2 cellular contexts compared by ENCODE assay signal in the genomic region with DNA sequence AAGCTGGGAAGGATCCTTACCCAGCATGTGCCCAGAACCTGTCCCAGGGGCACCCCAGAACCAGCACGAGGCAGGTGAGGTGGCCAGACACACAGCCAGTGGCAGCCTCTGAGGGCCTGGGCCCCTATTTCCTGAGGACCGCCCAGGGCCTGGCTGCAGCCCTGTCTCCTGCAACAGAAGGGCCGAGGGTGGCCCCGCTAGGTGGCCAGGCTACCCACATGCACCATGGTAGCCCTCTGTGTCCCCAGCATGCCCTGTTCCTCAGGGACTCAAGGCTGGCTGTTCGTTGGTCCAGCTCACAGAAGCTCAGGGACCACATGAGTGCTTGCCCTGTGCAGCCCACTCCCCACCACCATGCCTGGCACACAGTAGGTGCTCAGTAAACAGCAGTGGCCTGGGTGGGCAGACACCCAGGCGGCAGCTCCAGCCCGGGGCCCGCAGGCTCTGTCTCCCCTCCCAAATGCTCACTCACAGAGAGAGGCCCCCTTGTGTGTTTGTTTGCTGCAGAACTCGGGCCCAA.
TF ChIP-seq lines count a peak whose summit lies in the region.

No MANE protein-coding gene starts in this region.

TF ChIP-seq in IMR-90, 13 proteins besides CTCF, POLR2A, EP300 and RAD21:
- TF ChIP-seq MXI1 (IDR thresholded peaks at IDR 0.05; ENCODE audit: borderline replicate concordance, low read depth, low read length) (no peak), MAZ (IDR thresholded peaks at IDR 0.05; ENCODE audit: borderline replicate concordance, low read depth, low read length) (no peak), BHLHE40 (IDR thresholded peaks at IDR 0.05; ENCODE audit: low read depth, low read length) (no peak), CHD1 (IDR thresholded peaks at IDR 0.05; ENCODE audit: low read depth, low read length) (no peak), MAFK (IDR thresholded peaks at IDR 0.05; ENCODE audit: low read depth, low read length) (no peak), FOS (IDR thresholded peaks at IDR 0.05; ENCODE audit: low read depth, low read length) (no peak), SMC3 (IDR thresholded peaks at IDR 0.05; ENCODE audit: low read depth, low read length) (no peak), RFX5 (IDR thresholded peaks at IDR 0.05; ENCODE audit: low read depth, low read length) (no peak), CEBPB (IDR thresholded peaks at IDR 0.05; ENCODE audit: low read depth, low read length) (no peak), NFE2L2 (IDR thresholded peaks at IDR 0.05; ENCODE audit: low read depth, low read length) (no peak), RCOR1 (IDR thresholded peaks at IDR 0.05; ENCODE audit: insufficient replicate concordance, low read length) (no peak)
- TF ChIP-seq, protein P1, sequence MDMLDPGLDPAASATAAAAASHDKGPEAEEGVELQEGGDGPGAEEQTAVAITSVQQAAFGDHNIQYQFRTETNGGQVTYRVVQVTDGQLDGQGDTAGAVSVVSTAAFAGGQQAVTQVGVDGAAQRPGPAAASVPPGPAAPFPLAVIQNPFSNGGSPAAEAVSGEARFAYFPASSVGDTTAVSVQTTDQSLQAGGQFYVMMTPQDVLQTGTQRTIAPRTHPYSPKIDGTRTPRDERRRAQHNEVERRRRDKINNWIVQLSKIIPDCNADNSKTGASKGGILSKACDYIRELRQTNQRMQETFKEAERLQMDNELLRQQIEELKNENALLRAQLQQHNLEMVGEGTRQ (IDR thresholded peaks at IDR 0.05; ENCODE audit: low read depth, low read length): no peak
- TF ChIP-seq, protein P2, sequence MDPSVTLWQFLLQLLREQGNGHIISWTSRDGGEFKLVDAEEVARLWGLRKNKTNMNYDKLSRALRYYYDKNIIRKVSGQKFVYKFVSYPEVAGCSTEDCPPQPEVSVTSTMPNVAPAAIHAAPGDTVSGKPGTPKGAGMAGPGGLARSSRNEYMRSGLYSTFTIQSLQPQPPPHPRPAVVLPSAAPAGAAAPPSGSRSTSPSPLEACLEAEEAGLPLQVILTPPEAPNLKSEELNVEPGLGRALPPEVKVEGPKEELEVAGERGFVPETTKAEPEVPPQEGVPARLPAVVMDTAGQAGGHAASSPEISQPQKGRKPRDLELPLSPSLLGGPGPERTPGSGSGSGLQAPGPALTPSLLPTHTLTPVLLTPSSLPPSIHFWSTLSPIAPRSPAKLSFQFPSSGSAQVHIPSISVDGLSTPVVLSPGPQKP (IDR thresholded peaks at IDR 0.05; ENCODE audit: borderline replicate concordance, low read depth, low read length): no peak
TF ChIP-seq in IMR-90: peak in this region for 0.

TF ChIP-seq in K562, 482 proteins besides CTCF, POLR2A, EP300 and RAD21:
- TF ChIP-seq CHD2 (IDR thresholded peaks at IDR 0.05; ENCODE audit: low read depth, low read length) (no peak), HIVEP1 (CRISPR knock-in tag; IDR thresholded peaks at IDR 0.05) (no peak), POU5F1 (IDR thresholded peaks at IDR 0.05; ENCODE audit: borderline replicate concordance, low read depth, low read length, partially characterized antibody) (no peak), ELF2 (CRISPR knock-in tag; IDR thresholded peaks at IDR 0.05) (no peak), SRF (CRISPR knock-in tag; IDR thresholded peaks at IDR 0.05) (no peak), KLF16 (IDR thresholded peaks at IDR 0.05) (no peak), LEF1 (IDR thresholded peaks at IDR 0.05) (no peak), ZKSCAN1 (IDR thresholded peaks at IDR 0.05; ENCODE audit: low read depth, low read length) (0 out of 2 replicates have a peak, but pooled peaks have one; percentile 68), ZNF134 (CRISPR knock-in tag; conservative IDR thresholded peaks at IDR 0.05) (no peak), POLR2G (IDR thresholded peaks at IDR 0.05; ENCODE audit: low read depth, low read length) (peak; percentile 24; the same call in 1 of the 2 replicates)
- TF ChIP-seq, protein P3, sequence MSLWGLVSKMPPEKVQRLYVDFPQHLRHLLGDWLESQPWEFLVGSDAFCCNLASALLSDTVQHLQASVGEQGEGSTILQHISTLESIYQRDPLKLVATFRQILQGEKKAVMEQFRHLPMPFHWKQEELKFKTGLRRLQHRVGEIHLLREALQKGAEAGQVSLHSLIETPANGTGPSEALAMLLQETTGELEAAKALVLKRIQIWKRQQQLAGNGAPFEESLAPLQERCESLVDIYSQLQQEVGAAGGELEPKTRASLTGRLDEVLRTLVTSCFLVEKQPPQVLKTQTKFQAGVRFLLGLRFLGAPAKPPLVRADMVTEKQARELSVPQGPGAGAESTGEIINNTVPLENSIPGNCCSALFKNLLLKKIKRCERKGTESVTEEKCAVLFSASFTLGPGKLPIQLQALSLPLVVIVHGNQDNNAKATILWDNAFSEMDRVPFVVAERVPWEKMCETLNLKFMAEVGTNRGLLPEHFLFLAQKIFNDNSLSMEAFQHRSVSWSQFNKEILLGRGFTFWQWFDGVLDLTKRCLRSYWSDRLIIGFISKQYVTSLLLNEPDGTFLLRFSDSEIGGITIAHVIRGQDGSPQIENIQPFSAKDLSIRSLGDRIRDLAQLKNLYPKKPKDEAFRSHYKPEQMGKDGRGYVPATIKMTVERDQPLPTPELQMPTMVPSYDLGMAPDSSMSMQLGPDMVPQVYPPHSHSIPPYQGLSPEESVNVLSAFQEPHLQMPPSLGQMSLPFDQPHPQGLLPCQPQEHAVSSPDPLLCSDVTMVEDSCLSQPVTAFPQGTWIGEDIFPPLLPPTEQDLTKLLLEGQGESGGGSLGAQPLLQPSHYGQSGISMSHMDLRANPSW (CRISPR knock-in tag; IDR thresholded peaks at IDR 0.05): no peak
- TF ChIP-seq, protein P4, sequence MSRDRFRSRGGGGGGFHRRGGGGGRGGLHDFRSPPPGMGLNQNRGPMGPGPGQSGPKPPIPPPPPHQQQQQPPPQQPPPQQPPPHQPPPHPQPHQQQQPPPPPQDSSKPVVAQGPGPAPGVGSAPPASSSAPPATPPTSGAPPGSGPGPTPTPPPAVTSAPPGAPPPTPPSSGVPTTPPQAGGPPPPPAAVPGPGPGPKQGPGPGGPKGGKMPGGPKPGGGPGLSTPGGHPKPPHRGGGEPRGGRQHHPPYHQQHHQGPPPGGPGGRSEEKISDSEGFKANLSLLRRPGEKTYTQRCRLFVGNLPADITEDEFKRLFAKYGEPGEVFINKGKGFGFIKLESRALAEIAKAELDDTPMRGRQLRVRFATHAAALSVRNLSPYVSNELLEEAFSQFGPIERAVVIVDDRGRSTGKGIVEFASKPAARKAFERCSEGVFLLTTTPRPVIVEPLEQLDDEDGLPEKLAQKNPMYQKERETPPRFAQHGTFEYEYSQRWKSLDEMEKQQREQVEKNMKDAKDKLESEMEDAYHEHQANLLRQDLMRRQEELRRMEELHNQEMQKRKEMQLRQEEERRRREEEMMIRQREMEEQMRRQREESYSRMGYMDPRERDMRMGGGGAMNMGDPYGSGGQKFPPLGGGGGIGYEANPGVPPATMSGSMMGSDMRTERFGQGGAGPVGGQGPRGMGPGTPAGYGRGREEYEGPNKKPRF (IDR thresholded peaks at IDR 0.05; ENCODE audit: low read depth, low read length): no peak
- TF ChIP-seq, protein P5, sequence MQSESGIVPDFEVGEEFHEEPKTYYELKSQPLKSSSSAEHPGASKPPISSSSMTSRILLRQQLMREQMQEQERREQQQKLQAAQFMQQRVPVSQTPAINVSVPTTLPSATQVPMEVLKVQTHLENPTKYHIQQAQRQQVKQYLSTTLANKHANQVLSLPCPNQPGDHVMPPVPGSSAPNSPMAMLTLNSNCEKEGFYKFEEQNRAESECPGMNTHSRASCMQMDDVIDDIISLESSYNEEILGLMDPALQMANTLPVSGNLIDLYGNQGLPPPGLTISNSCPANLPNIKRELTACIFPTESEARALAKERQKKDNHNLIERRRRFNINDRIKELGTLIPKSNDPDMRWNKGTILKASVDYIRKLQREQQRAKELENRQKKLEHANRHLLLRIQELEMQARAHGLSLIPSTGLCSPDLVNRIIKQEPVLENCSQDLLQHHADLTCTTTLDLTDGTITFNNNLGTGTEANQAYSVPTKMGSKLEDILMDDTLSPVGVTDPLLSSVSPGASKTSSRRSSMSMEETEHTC (IDR thresholded peaks at IDR 0.05): no peak
- TF ChIP-seq, protein P6, sequence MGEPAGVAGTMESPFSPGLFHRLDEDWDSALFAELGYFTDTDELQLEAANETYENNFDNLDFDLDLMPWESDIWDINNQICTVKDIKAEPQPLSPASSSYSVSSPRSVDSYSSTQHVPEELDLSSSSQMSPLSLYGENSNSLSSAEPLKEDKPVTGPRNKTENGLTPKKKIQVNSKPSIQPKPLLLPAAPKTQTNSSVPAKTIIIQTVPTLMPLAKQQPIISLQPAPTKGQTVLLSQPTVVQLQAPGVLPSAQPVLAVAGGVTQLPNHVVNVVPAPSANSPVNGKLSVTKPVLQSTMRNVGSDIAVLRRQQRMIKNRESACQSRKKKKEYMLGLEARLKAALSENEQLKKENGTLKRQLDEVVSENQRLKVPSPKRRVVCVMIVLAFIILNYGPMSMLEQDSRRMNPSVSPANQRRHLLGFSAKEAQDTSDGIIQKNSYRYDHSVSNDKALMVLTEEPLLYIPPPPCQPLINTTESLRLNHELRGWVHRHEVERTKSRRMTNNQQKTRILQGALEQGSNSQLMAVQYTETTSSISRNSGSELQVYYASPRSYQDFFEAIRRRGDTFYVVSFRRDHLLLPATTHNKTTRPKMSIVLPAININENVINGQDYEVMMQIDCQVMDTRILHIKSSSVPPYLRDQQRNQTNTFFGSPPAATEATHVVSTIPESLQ (CRISPR knock-in tag; IDR thresholded peaks at IDR 0.05): no peak
